ENCODE assay signal across 25 cellular contexts in the genomic region with DNA sequence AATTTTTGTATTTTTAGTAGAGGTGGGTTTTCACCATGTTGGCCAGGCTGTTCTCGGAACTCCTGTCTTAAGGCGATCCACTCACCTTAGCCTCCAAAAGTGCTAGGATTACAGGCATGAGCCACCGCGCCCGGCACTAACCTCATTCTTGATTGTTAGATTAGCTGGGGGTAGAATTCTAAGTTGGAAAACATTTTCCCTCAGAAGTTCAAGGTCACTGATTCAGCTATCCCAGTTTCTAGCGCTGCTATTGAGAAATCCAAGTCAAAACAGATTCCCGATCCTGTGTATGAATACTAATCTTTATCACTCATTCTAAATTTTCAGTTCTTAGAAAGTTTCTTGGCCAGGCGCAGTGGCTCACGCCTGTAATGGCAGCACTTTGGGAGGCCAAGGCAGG. TPM values are rescaled to one million over a fixed set of nuclear protein-coding genes. Genes with fewer than 3 reads are reported as not detected.
DNase-seq lines count a peak whose midpoint lies in the region; ATAC-seq and TF ChIP-seq lines count a peak whose summit lies in the region.
"Had no signal": no experiment of that assay in that cellular context is flagged by ENCODE, and none has a peak within 500 bp of the region (broad histone marks: within the 10 kb centered on the region; RNA-seq: fewer than 3 reads in every experiment).

No MANE protein-coding gene starts in this region.

- no peak overlapping the region for H2AK5ac ChIP-seq in trophoblast cell (ENCODE audit: low read length)

- no peak for TF ChIP-seq RAD21 in liver (IDR thresholded peaks at IDR 0.05)

- peak overlapping the region in 5 of 11 experiments; percentile 59 to 83 (median 73); a peak in 9 of 22 replicates for H3K27ac ChIP-seq in BLaER1 treated with 17β-estradiol and CSF1 and Interleukin-3, amounts not matched to agents 10 nM and 100 nM
- H3K27ac ChIP-seq in liver (ENCODE audit: low read depth in 1 of 2, low read length in 2 of 2) (peak overlapping the region; percentile 95 to 100), trophoblast cell (ENCODE audit: low read depth, low read length) (no peak overlapping the region)
- H3K27ac ChIP-seq: 22Rv1, A549 had no signal

- H4K8ac ChIP-seq in trophoblast cell (ENCODE audit: low read depth, low read length), result no peak overlapping the region

- 45% methylated on average over 9 of the region's 9 CpGs for WGBS in liver
- WGBS in trophoblast cell (ENCODE audit: extremely low coverage, insufficient coverage, insufficient read length), result no CpG with 5 or more reads among the region's 9 CpGs

- no peak overlapping the region for H4K91ac ChIP-seq in trophoblast cell (ENCODE audit: low read depth, low read length)

- H2BK5ac ChIP-seq in trophoblast cell (ENCODE audit: low read depth, low read length, poor library complexity), result no peak overlapping the region

- H3K4ac ChIP-seq in trophoblast cell (ENCODE audit: low read depth, low read length), result no peak overlapping the region

- peaks cover 29 to 78% (median 51%) of the 10 kb centered on the region in 10 experiments for H3K4me1 ChIP-seq in BLaER1 treated with 17β-estradiol and CSF1 and Interleukin-3, amounts not matched to agents 10 nM and 100 nM
- H3K4me1 ChIP-seq in liver (ENCODE audit: control insufficient read depth in 4 of 4, insufficient read depth in 4 of 4, low read length in 3 of 4) (peaks cover 3 to 44% (median 14%) of the 10 kb centered on the region in 4 donors), trophoblast cell (ENCODE audit: control insufficient read depth in 1 of 2, insufficient read depth in 2 of 2, low read length in 2 of 2) (peaks cover 0 to 3% of the 10 kb centered on the region in 2 experiments)
- H3K4me1 ChIP-seq: A549 had no signal

- H4K20me1 ChIP-seq in BLaER1 treated with 17β-estradiol and CSF1 and Interleukin-3, amounts not matched to agents 10 nM and 100 nM, result peaks cover 0 to 4% (median 0%) of the 10 kb centered on the region in 11 experiments; a peak in 1 of 22 replicates

- no peaks in the 10 kb centered on the region for H3K27me3 ChIP-seq in BLaER1 treated with 17β-estradiol and CSF1 and Interleukin-3, amounts not matched to agents 10 nM and 100 nM
- H3K27me3 ChIP-seq in liver (ENCODE audit: control insufficient read depth in 4 of 4, insufficient read depth in 4 of 4, low read length in 3 of 4) (no peaks in the 10 kb centered on the region), trophoblast cell (ENCODE audit: insufficient read depth, low read length) (no peaks in the 10 kb centered on the region)

- no peak overlapping the region for H3K4me3 ChIP-seq in BLaER1 treated with 17β-estradiol and CSF1 and Interleukin-3, amounts not matched to agents 10 nM and 100 nM
- no peak overlapping the region for H3K4me3 ChIP-seq in liver (ENCODE audit: low read depth in 1 of 3, low read length in 3 of 3)
- H3K4me3 ChIP-seq in trophoblast cell (ENCODE audit: low read depth, low read length), result no peak overlapping the region
- H3K4me3 ChIP-seq: A549, GM12878 had no signal

- no peak overlapping the region for H2BK120ac ChIP-seq in trophoblast cell (ENCODE audit: insufficient read depth, low read length, poor library complexity)

- H2AFZ ChIP-seq in trophoblast cell (ENCODE audit: insufficient read depth, low read length, poor library complexity), result no peak overlapping the region

- H3K9me3 ChIP-seq in BLaER1 treated with 17β-estradiol and CSF1 and Interleukin-3, amounts not matched to agents 10 nM and 100 nM (replicated peaks in 1 of 11), result no peaks in the 10 kb centered on the region
- H3K9me3 ChIP-seq in liver (ENCODE audit: control insufficient read depth in 4 of 4, low read length in 3 of 4) (no peaks in the 10 kb centered on the region), trophoblast cell (ENCODE audit: insufficient read depth, low read depth, low read length) (no peaks in the 10 kb centered on the region)
- H3K9me3 ChIP-seq: A549 had no signal

- peak overlapping the region in 8 of 11 experiments; percentile 2 to 81 (median 63); a peak in 12 of 22 replicates for H3K4me2 ChIP-seq in BLaER1 treated with 17β-estradiol and CSF1 and Interleukin-3, amounts not matched to agents 10 nM and 100 nM
- H3K4me2 ChIP-seq in trophoblast cell (ENCODE audit: low read length), result no peak overlapping the region
- H3K4me2 ChIP-seq: A549 had no signal

- no peaks in the 10 kb centered on the region for H3K36me3 ChIP-seq in BLaER1 treated with 17β-estradiol and CSF1 and Interleukin-3, amounts not matched to agents 10 nM and 100 nM
- H3K36me3 ChIP-seq in liver (ENCODE audit: control insufficient read depth in 4 of 4, insufficient read depth in 3 of 4, low read depth in 1 of 4, low read length in 3 of 4) (no peaks in the 10 kb centered on the region), trophoblast cell (ENCODE audit: control insufficient read depth in 1 of 2, insufficient read depth in 2 of 2, low read length in 2 of 2) (no peaks in the 10 kb centered on the region)

- DNase-seq in left lobe of liver (ENCODE audit: low spot score) (no peak), trophoblast cell (peak; percentile 75 to 77), NCI-H2171 (lab: John Stamatoyannopoulos, UW) (no peak)
- DNase-seq in stimulated activated naive CD4-positive, alpha-beta T cell treated with Interleukin-2 at 50 U/mL for 16 hours (lab: John Stamatoyannopoulos, UW), result no peak
- DNase-seq: AML-193; C1 segment of cervical spinal cord; CD4-positive, alpha-beta memory T cell; CD4-positive, CD25-positive, alpha-beta regulatory T cell; CD8-positive, alpha-beta memory T cell; COR-L47; DMS 273 treated with DMSO at 0.1 percent for 48 hours; DMS153; DMS53; DMS79; DND-41; EL; GDM1 had no signal

- no peak overlapping the region for H3K18ac ChIP-seq in trophoblast cell (ENCODE audit: low read length)

- no peak overlapping the region for H2BK12ac ChIP-seq in trophoblast cell (ENCODE audit: low read length)

- no peak overlapping the region for H3K14ac ChIP-seq in trophoblast cell (ENCODE audit: low read length)

- peak overlapping the region in 1 of 11 experiments; percentile 20; a peak in 2 of 22 replicates for H3K9ac ChIP-seq in BLaER1 treated with 17β-estradiol and CSF1 and Interleukin-3, amounts not matched to agents 10 nM and 100 nM
- no peak overlapping the region for H3K9ac ChIP-seq in liver (ENCODE audit: low read depth in 1 of 2, low read length in 2 of 2)
- no peak overlapping the region for H3K9ac ChIP-seq in trophoblast cell (ENCODE audit: low read length)

- H3K79me2 ChIP-seq in trophoblast cell (ENCODE audit: control insufficient read depth, insufficient read depth, low read length, poor library complexity), result no peaks in the 10 kb centered on the region

- ATAC-seq in left lobe of liver (peak; percentile 3), HG02759 (IDR thresholded peaks at IDR 0.05; ENCODE audit: unreplicated experiment) (no peak)
- ATAC-seq: A549, GM12878 had no signal

- no peak for TF ChIP-seq CTCF in liver (IDR thresholded peaks at IDR 0.05; ENCODE audit: low read depth, low read length, missing input control)

- no peak overlapping the region for H4K12ac ChIP-seq in trophoblast cell (ENCODE audit: low read depth, low read length)

- H3K79me1 ChIP-seq in trophoblast cell (ENCODE audit: low read length), result no peaks in the 10 kb centered on the region

- H3K23ac ChIP-seq in trophoblast cell (ENCODE audit: low read length), result no peak overlapping the region

TF ChIP-seq in liver, 16 proteins besides CTCF, POLR2A, EP300 and RAD21 (continues in another document):
- TF ChIP-seq GABPA (IDR thresholded peaks at IDR 0.05 in 1 of 2, conservative IDR thresholded peaks at IDR 0.05 in 1 of 2) (no peak), ATF3 (IDR thresholded peaks at IDR 0.05) (no peak), FOXA1 (IDR thresholded peaks at IDR 0.05) (no peak), NR2F2 (IDR thresholded peaks at IDR 0.05) (no peak), HNF4A (conservative IDR thresholded peaks at IDR 0.05) (peak; percentile 67 to 69)
- TF ChIP-seq, protein P1, sequence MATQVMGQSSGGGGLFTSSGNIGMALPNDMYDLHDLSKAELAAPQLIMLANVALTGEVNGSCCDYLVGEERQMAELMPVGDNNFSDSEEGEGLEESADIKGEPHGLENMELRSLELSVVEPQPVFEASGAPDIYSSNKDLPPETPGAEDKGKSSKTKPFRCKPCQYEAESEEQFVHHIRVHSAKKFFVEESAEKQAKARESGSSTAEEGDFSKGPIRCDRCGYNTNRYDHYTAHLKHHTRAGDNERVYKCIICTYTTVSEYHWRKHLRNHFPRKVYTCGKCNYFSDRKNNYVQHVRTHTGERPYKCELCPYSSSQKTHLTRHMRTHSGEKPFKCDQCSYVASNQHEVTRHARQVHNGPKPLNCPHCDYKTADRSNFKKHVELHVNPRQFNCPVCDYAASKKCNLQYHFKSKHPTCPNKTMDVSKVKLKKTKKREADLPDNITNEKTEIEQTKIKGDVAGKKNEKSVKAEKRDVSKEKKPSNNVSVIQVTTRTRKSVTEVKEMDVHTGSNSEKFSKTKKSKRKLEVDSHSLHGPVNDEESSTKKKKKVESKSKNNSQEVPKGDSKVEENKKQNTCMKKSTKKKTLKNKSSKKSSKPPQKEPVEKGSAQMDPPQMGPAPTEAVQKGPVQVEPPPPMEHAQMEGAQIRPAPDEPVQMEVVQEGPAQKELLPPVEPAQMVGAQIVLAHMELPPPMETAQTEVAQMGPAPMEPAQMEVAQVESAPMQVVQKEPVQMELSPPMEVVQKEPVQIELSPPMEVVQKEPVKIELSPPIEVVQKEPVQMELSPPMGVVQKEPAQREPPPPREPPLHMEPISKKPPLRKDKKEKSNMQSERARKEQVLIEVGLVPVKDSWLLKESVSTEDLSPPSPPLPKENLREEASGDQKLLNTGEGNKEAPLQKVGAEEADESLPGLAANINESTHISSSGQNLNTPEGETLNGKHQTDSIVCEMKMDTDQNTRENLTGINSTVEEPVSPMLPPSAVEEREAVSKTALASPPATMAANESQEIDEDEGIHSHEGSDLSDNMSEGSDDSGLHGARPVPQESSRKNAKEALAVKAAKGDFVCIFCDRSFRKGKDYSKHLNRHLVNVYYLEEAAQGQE (IDR thresholded peaks at IDR 0.05), result peak; percentile 86

RNA-seq across cellular contexts. Expression of gene EFNA1, which starts 24.4 kb away (rescaled TPM):
- total RNA-seq in left lobe of liver, result 85.1 TPM
- total RNA-seq in liver, result 100 to 1,000 TPM in 1 of 2 donors, 10 to 100 TPM in 1; 58.6 to 180 TPM
- 100 to 1,000 TPM; 177 to 236 TPM for polyA plus RNA-seq in liver
- polyA plus RNA-seq in trophoblast cell (2013), result 81.6 and 84.2 TPM in 2 replicates
- total RNA-seq: B cell had no signal
- polyA plus RNA-seq: CD14-positive monocyte had no signal

RNA-seq across cellular contexts. Expression of gene EFNA3, which starts 24.7 kb away (rescaled TPM):
- total RNA-seq in left lobe of liver (0.43 TPM), liver (under 1 TPM; 0.47 to 0.75 TPM)
- polyA plus RNA-seq in liver, result 1 to 10 TPM; 1.4 to 3.7 TPM
- 2.5 and 2.7 TPM in 2 replicates for polyA plus RNA-seq in trophoblast cell (2013)

RNA-seq across cellular contexts. Expression of gene SLC50A1, which starts 32.3 kb away (rescaled TPM):
- total RNA-seq in left lobe of liver, result 22.4 TPM
- total RNA-seq in liver, result 10 to 100 TPM; 12.7 to 23.3 TPM
- 10 to 100 TPM; 17.3 to 19.1 TPM for polyA plus RNA-seq in liver
- 39.1 and 39.3 TPM in 2 replicates for polyA plus RNA-seq in trophoblast cell (2013)

RNA-seq across cellular contexts. Expression of gene DPM3, which starts 37.0 kb away (rescaled TPM):
- total RNA-seq in left lobe of liver (76.8 TPM), liver (10 to 100 TPM; 27.3 to 62.4 TPM)
- polyA plus RNA-seq in liver, result 100 to 1,000 TPM in 1 of 2 donors, 10 to 100 TPM in 1; 75.8 to 134 TPM
- 143 and 148 TPM in 2 replicates for polyA plus RNA-seq in trophoblast cell (2013)

RNA-seq across cellular contexts. Expression of gene EFNA4, which starts 39.8 kb away (rescaled TPM):
- total RNA-seq in left lobe of liver (3.3 TPM), liver (1 to 10 TPM; 1.8 to 2.9 TPM)
- 1 to 10 TPM; 3.6 to 4.7 TPM for polyA plus RNA-seq in liver
- 16.4 and 16.6 TPM in 2 replicates for polyA plus RNA-seq in trophoblast cell (2013)

Comparison
In these comparisons a context has a peak if more than half of its experiments do, and no peak if none do; other contexts are left out.
1. DNase-seq: peak in trophoblast cell (2 of 2); none in left lobe of liver (single experiment), stimulated activated naive CD4-positive, alpha-beta T cell treated with Interleukin-2 at 50 U/mL for 16 hours (single experiment) and NCI-H2171 (single experiment).